In genomic region chr14:51860164-51860835, GRCh38 we compare ENCODE assay signal across 8 cellular contexts. TPM values are rescaled to one million over a fixed set of nuclear protein-coding genes. Genes with fewer than 3 reads are reported as not detected.
A peak's percentile ranks its signal among the peaks of the same experiment; 100 is the strongest.
DNase-seq lines count a peak whose midpoint lies in the region; ATAC-seq and TF ChIP-seq lines count a peak whose summit lies in the region.

GNG2 (plus strand) TSS chr14:51860612; CDS start chr14:51950679, 90,067 bp downstream.

- peak within 1 kb of the TSS; percentile 91 for H3K4me3 Mint-ChIP-seq in natural killer cell

- 4% methylated on average over 4 of the region's 22 CpGs; no CpG with 5 or more reads in 1 of the 2 experiments for WGBS in IMR-90 (ENCODE audit: extremely low coverage in 2 of 2, insufficient read length in 1 of 2), 2 experiments

- peak within 1 kb of the TSS; percentile 84 for H4K91ac ChIP-seq in IMR-90 (ENCODE audit: insufficient read depth, low read depth, low read length)

- peaks cover 9% of the 10 kb centered on the region for H3K36me3 Mint-ChIP-seq in natural killer cell

- peaks cover 3% of the 10 kb centered on the region for H3K9me1 ChIP-seq in IMR-90 (ENCODE audit: insufficient read depth, low read length)

- dilution Hi-C loops in IMR-90 (cut with HindIII; ENCODE audit: low sequenced_read_pairs, unreplicated experiment), result no loop called here

- H2BK20ac ChIP-seq in IMR-90 (ENCODE audit: low read depth, low read length), result peak within 1 kb of the TSS; percentile 88

- peak within 1 kb of the TSS; percentile 88 for H2AK5ac ChIP-seq in IMR-90 (ENCODE audit: low read depth, low read length)

- peak; percentile 80 for DNase-seq in DMS 273 (lab: John Stamatoyannopoulos, UW; ENCODE audit: unreplicated experiment)
- DNase-seq in IMR-90, result peak; percentile 75
- DNase-seq in RPMI8226, result peak; percentile 35
- DNase-seq in activated T-helper 1 cell treated with anti-CD3 and anti-CD28 coated beads, Interleukin-2, amount 50 U/mL, for 16 hours (ENCODE audit: low read depth in 1 of 2, low spot score in 1 of 2), result peak; percentile 62 to 67
- DNase-seq in fibroblast of peridontal ligament (ENCODE audit: extremely low read depth), result peak; percentile 72
- DNase-seq in natural killer cell, result peak; percentile 76
- peak; percentile 68 to 86 (median 80) for DNase-seq in stimulated activated naive CD4-positive, alpha-beta T cell (lab: John Stamatoyannopoulos, UW)

- no peak for TF ChIP-seq CTCF in IMR-90 (conservative IDR thresholded peaks at IDR 0.05; ENCODE audit: low read depth, low read length)
- TF ChIP-seq CTCF in natural killer cell (IDR thresholded peaks at IDR 0.05), result no peak

- in situ Hi-C loops in IMR-90 (cut with MboI; ENCODE audit: low sequenced_read_pairs), result no loop called here

- peak within 1 kb of the TSS; percentile 78 for H2AK9ac ChIP-seq in IMR-90 (replicated peaks; ENCODE audit: low read depth, low read length, poor library complexity)

- peak; percentile 94 for ATAC-seq in GM21528 (IDR thresholded peaks at IDR 0.05; ENCODE audit: low FRiP score, unreplicated experiment)
- peak; percentile 97 for ATAC-seq in IMR-90 (ENCODE audit: low read depth)
- ATAC-seq in natural killer cell, result peak; percentile 77 to 96 (median 91)

- H2AFZ ChIP-seq in IMR-90 (replicated peaks; ENCODE audit: low read length, poor library complexity), result peak within 1 kb of the TSS; percentile 91

- POLR2A ChIA-PET in IMR-90 (lab: Charles Lee; ENCODE audit: unreplicated experiment), result interaction anchor here (0.6 to 1.3 kb wide), 2 partner anchors 13 to 93 kb away, joined by 3 to 16 read pairs; no protein-coding TSS in a partner anchor

- no peak for TF ChIP-seq POLR2A in IMR-90 (IDR thresholded peaks at IDR 0.05; ENCODE audit: low read depth, low read length)

- H3K27me3 Mint-ChIP-seq in natural killer cell (ENCODE audit: low read depth in 2 of 2), result no peaks in the 10 kb centered on the region

- peak within 1 kb of the TSS; percentile 92 for H3K23ac ChIP-seq in IMR-90 (ENCODE audit: low read depth, low read length)

- peak within 1 kb of the TSS; percentile 91 for H3K4ac ChIP-seq in IMR-90 (ENCODE audit: low read depth, low read length)

- peaks cover 18 to 32% of the 10 kb centered on the region in 2 experiments; a peak in 3 of 4 replicates for H3K79me1 ChIP-seq in IMR-90 (ENCODE audit: low read depth in 1 of 2, low read length in 2 of 2)

- CTCF ChIA-PET in IMR-90 (lab: Yijun Ruan, JAX), result interaction anchor here (0.8 to 1.4 kb wide), 2 partner anchors 84 to 118 kb away, joined by 3 to 6 read pairs; no protein-coding TSS in a partner anchor

- peak within 1 kb of the TSS; percentile 71 for H2BK5ac ChIP-seq in IMR-90 (ENCODE audit: low read depth, low read length, poor library complexity, severe bottlenecking)

- H2BK15ac ChIP-seq in IMR-90 (ENCODE audit: low read depth, low read length), result peak within 1 kb of the TSS; percentile 48

- peak within 1 kb of the TSS; percentile 90 for H3K14ac ChIP-seq in IMR-90 (replicated peaks; ENCODE audit: low read depth, low read length)

- peaks cover 67 to 71% of the 10 kb centered on the region in 2 donors for H3K4me1 Mint-ChIP-seq in natural killer cell

- H3K9ac ChIP-seq in IMR-90 (ENCODE audit: low read depth, low read length), result peak within 1 kb of the TSS; percentile 84

- H3K27ac Mint-ChIP-seq in natural killer cell, result no peak within 1 kb of the TSS

- H3K56ac ChIP-seq in IMR-90 (ENCODE audit: extremely low read depth, insufficient read depth, low read length), result peak within 1 kb of the TSS; percentile 88

- H3K4me1 ChIP-seq in IMR-90 (ENCODE audit: control insufficient read depth, insufficient read depth, low read length), result peaks cover 25% of the 10 kb centered on the region

- peak within 1 kb of the TSS; percentile 74 to 89 for H4K8ac ChIP-seq in IMR-90 (ENCODE audit: low read depth in 2 of 2, low read length in 2 of 2)

- H3K9me3 Mint-ChIP-seq in natural killer cell, result no peaks in the 10 kb centered on the region

- peak within 1 kb of the TSS; percentile 63 for H3K4me3 ChIP-seq in IMR-90 (ENCODE audit: insufficient read depth, low read depth, low read length)

- no TSS peak for BruUV-seq in IMR-90 (replicated peaks; lab: Mats Ljungman, UMichigan)

- no peaks in the 10 kb centered on the region; the same call in 1 of the 2 replicates for H3K9me3 ChIP-seq in IMR-90 (ENCODE audit: control insufficient read depth, insufficient read depth, low read length)

- H4K20me1 ChIP-seq in IMR-90 (ENCODE audit: insufficient read depth, low read length), result no peaks in the 10 kb centered on the region

- peak within 1 kb of the TSS; percentile 70 for H3K18ac ChIP-seq in IMR-90 (ENCODE audit: low read depth, low read length)

- H3K4me2 ChIP-seq in IMR-90 (ENCODE audit: low read depth, low read length), result peak within 1 kb of the TSS; percentile 100

- H3K27me3 ChIP-seq in IMR-90 (ENCODE audit: control insufficient read depth, insufficient read depth, low read length), result no peaks in the 10 kb centered on the region

- no peak for TF ChIP-seq RAD21 in IMR-90 (IDR thresholded peaks at IDR 0.05; ENCODE audit: low read length)

- H3K36me3 ChIP-seq in IMR-90 (ENCODE audit: control insufficient read depth, insufficient read depth, low read length), result no peaks in the 10 kb centered on the region

- peak within 1 kb of the TSS; percentile 94 for H2BK120ac ChIP-seq in IMR-90 (ENCODE audit: low read depth, low read length)

- intact Hi-C loops in IMR-90 (cut with micrococcal nuclease) (loop anchor here (2.0 kb wide), 1 partner anchor 119 kb away; no protein-coding TSS in a partner anchor), natural killer cell (cut with micrococcal nuclease) (loop anchor here (1.0 to 10.0 kb wide), 5 partner anchors 13 to 1055 kb away; no protein-coding TSS in a partner anchor)

- peak within 1 kb of the TSS; percentile 80 for H4K5ac ChIP-seq in IMR-90 (ENCODE audit: low read depth, low read length)

- H3K27ac ChIP-seq in IMR-90 (ENCODE audit: insufficient read depth, low read length), result peak within 1 kb of the TSS; percentile 66

TF ChIP-seq in IMR-90, 13 proteins besides CTCF, POLR2A, EP300 and RAD21:
- TF ChIP-seq NFE2L2 (IDR thresholded peaks at IDR 0.05; ENCODE audit: low read depth, low read length) (no peak), MAFK (IDR thresholded peaks at IDR 0.05; ENCODE audit: low read depth, low read length) (no peak), MXI1 (IDR thresholded peaks at IDR 0.05; ENCODE audit: borderline replicate concordance, low read depth, low read length) (no peak), USF2 (IDR thresholded peaks at IDR 0.05; ENCODE audit: low read depth, low read length) (no peak), FOS (IDR thresholded peaks at IDR 0.05; ENCODE audit: low read depth, low read length) (no peak)

RNA-seq across cellular contexts. Expression of gene GNG2, which starts in this region (rescaled TPM):
- total RNA-seq in IMR-90 (2012; rRNA removed), result 13.1 and 18.6 TPM in 2 replicates
- 13.5 and 14.6 TPM in 2 replicates for polyA plus RNA-seq in IMR-90 (2012; rRNA removed)
- polyA plus RNA-seq in IMR-90 (2012; cell fraction: cytosol; rRNA removed), result 4.8 and 7.4 TPM in 2 replicates
- 1.1 and 6.2 TPM in 2 replicates for polyA plus RNA-seq in IMR-90 (2012; cell fraction: nucleus; rRNA removed; ENCODE audit: low replicate concordance)
- 100 to 1,000 TPM; 552 to 653 (median 582) TPM for total RNA-seq in natural killer cell

Comparison
In these comparisons a context has a peak if more than half of its experiments do, and no peak if none do; other contexts are left out.
1. Peak in every context shown above with its lines: DNase-seq, ATAC-seq, H3K4me3 ChIP-seq and H3K27ac ChIP-seq.
2. RNA of gene GNG2 (total RNA-seq): 552 to 653 TPM in natural killer cell; 13.1 to 18.6 TPM in IMR-90; every median in the first group is over 10 times any median in the second.